ENCODE assay signal across 14 cellular contexts in genomic region chr11:61842421-61842820, GRCh38. TPM values are rescaled to one million over a fixed set of nuclear protein-coding genes. Genes with fewer than 3 reads are reported as not detected.
DNase-seq lines count a peak whose midpoint lies in the region; ATAC-seq and TF ChIP-seq lines count a peak whose summit lies in the region.
"Had no signal": no experiment of that assay in that cellular context is flagged by ENCODE, and none has a peak within 500 bp of the region (broad histone marks: within the 10 kb centered on the region; RNA-seq: fewer than 3 reads in every experiment).

No MANE protein-coding gene starts in this region.

- no peak overlapping the region for H3K23ac ChIP-seq in H9 (ENCODE audit: insufficient read length, low read depth, low read length)

- H3K4me1 Mint-ChIP-seq in H9: peaks cover 0 to 6% of the 10 kb centered on the region in 2 experiments; a peak in 3 of 4 replicates

- H3T11ph ChIP-seq in H9 (ENCODE audit: low read length): no peak overlapping the region

- H3K79me1 ChIP-seq in H9 (ENCODE audit: insufficient read depth, low read depth, low read length, poor library complexity, severe bottlenecking): peaks cover 2% of the 10 kb centered on the region

- H3K4me1 ChIP-seq in H9 (ENCODE audit: insufficient read depth, low read length): no peaks in the 10 kb centered on the region
- peaks cover 0 to 6% of the 10 kb centered on the region in 2 donors for H3K4me1 ChIP-seq in right atrium auricular region
- peaks cover 38% of the 10 kb centered on the region for H3K4me1 ChIP-seq in testis
- no peaks in the 10 kb centered on the region for H3K4me1 ChIP-seq in prostate gland (replicated peaks)

- ATAC-seq in HG02588 (IDR thresholded peaks at IDR 0.05; ENCODE audit: unreplicated experiment): no peak
- ATAC-seq: HCT116 had no signal

- H3K4me3 ChIP-seq in right atrium auricular region (no peak overlapping the region), testis (no peak overlapping the region), prostate gland (no peak overlapping the region)

- H3K36me3 Mint-ChIP-seq in H9 (ENCODE audit: insufficient read depth in 1 of 3, low read depth in 3 of 3): peaks cover 66 to 92% (median 90%) of the 10 kb centered on the region in 3 experiments

- no peaks in the 10 kb centered on the region for H3K23me2 ChIP-seq in H9 (ENCODE audit: insufficient read length, low read depth, low read length, poor library complexity, severe bottlenecking)

- H2BK5ac ChIP-seq in H9 (ENCODE audit: insufficient read length, low read length): no peak overlapping the region

- 0 out of 7 replicates have a peak overlapping the region, but pooled peaks of 1 of the 3 experiments have one; percentile 8 for H3K27ac Mint-ChIP-seq in H9

- no peak overlapping the region for H2BK20ac ChIP-seq in H9 (ENCODE audit: low read depth, low read length, poor library complexity, severe bottlenecking)

- no peak overlapping the region for H3K4ac ChIP-seq in H9 (ENCODE audit: low read depth, low read length)

- no peak overlapping the region for H3K14ac ChIP-seq in H9 (ENCODE audit: insufficient read depth, low read length)

- H2BK15ac ChIP-seq in H9 (ENCODE audit: low read depth, low read length): no peak overlapping the region

- H3K4me2 ChIP-seq in H9 (ENCODE audit: insufficient read depth, insufficient read length, low read length): no peak overlapping the region

- intact Hi-C loops in testis (cut with DNase I; ENCODE audit: low total_unique reads): no loop called here
- intact Hi-C loops in prostate gland (cut with DNase I): no loop called here

- H3K4me3 Mint-ChIP-seq in H9: no peak overlapping the region

- no peak overlapping the region for H2BK12ac ChIP-seq in H9 (ENCODE audit: insufficient read length, low read depth, low read length)

- H4K8ac ChIP-seq in H9 (replicated peaks; ENCODE audit: insufficient read length, low read depth, low read length): no peak overlapping the region

- no peak overlapping the region for H3K18ac ChIP-seq in H9 (ENCODE audit: insufficient read length, low read depth, low read length)

- H4K5ac ChIP-seq in H9 (ENCODE audit: insufficient read length, low read depth, low read length): peak overlapping the region; percentile 48

- H3K9me3 ChIP-seq in H9 (ENCODE audit: control insufficient read depth, low read depth, low read length): no peaks in the 10 kb centered on the region
- no peaks in the 10 kb centered on the region for H3K9me3 ChIP-seq in right atrium auricular region
- H3K9me3 ChIP-seq in testis: no peaks in the 10 kb centered on the region
- no peaks in the 10 kb centered on the region for H3K9me3 ChIP-seq in prostate gland

- peaks cover 3% of the 10 kb centered on the region for H4K20me1 ChIP-seq in H9 (ENCODE audit: control insufficient read depth, insufficient read depth, insufficient read length)

- H3K9ac ChIP-seq in H9 (ENCODE audit: extremely low read depth, insufficient read length, low read length): no peak overlapping the region

- no peak overlapping the region for H2BK120ac ChIP-seq in H9 (ENCODE audit: low read depth, low read length, poor library complexity, severe bottlenecking)

- H3K27me3 ChIP-seq in H9 (ENCODE audit: insufficient read depth, low read length) (no peaks in the 10 kb centered on the region), right atrium auricular region (no peaks in the 10 kb centered on the region), testis (no peaks in the 10 kb centered on the region), prostate gland (replicated peaks; ENCODE audit: insufficient read depth) (no peaks in the 10 kb centered on the region)

- H3K36me3 ChIP-seq in right atrium auricular region (no peaks in the 10 kb centered on the region), testis (ENCODE audit: low read depth, missing control alignments) (no peaks in the 10 kb centered on the region), prostate gland (peaks cover 0 to 2% of the 10 kb centered on the region in 2 donors)

- TF ChIP-seq CTCF in H9 (conservative IDR thresholded peaks at IDR 0.05) (no peak), right atrium auricular region (IDR thresholded peaks at IDR 0.05) (no peak), testis (IDR thresholded peaks at IDR 0.05) (no peak), prostate gland (IDR thresholded peaks at IDR 0.05) (no peak)

- no peaks in the 10 kb centered on the region for H3K9me3 Mint-ChIP-seq in H9

- WGBS in H9 (ENCODE audit: extremely low coverage, insufficient read length, low lambda C conversion rate): no CpG with 5 or more reads among the region's 8 CpGs
- 68 to 81% methylated on average over 3 to 8 of the region's 8 CpGs for WGBS in testis, 2 donors
- 96% methylated on average over 8 of the region's 8 CpGs for WGBS in prostate gland

- no peak overlapping the region for H3K27ac ChIP-seq in H9 (ENCODE audit: insufficient read length, low read depth, low read length)
- peak overlapping the region; percentile 20 for H3K27ac ChIP-seq in cingulate gyrus (ENCODE audit: low read depth, low read length)
- H3K27ac ChIP-seq in right atrium auricular region: peak overlapping the region; percentile 22 to 61
- H3K27ac ChIP-seq in testis: peak overlapping the region in 1 of 2 donors; percentile 61
- no peak overlapping the region for H3K27ac ChIP-seq in prostate gland
- H3K27ac ChIP-seq: C4-2B had no signal

- DNase-seq in H9 (no peak), right atrium auricular region (ENCODE audit: low spot score) (no peak), testis (peak; percentile 76), prostate gland (ENCODE audit: low spot score) (no peak), NCI-H1105 (lab: John Stamatoyannopoulos, UW) (no peak)
- DNase-seq: COR-L47, KG1, NCI-H1436, NCI-H2081, NCI-H774 had no signal

- no peaks in the 10 kb centered on the region; the same call in 1 of the 2 replicates for H3K79me2 ChIP-seq in H9 (ENCODE audit: insufficient read depth, low read length)

- H4K91ac ChIP-seq in H9 (ENCODE audit: insufficient read length, low read depth, low read length): no peak overlapping the region

- no peak overlapping the region for H2AFZ ChIP-seq in H9 (ENCODE audit: low read length)

- H2AK5ac ChIP-seq in H9 (ENCODE audit: insufficient read length, low read length): no peak overlapping the region

- H3K27me3 Mint-ChIP-seq in H9 (ENCODE audit: low read depth): no peaks in the 10 kb centered on the region

- TF ChIP-seq POLR2A in testis (IDR thresholded peaks at IDR 0.05): no peak
- no peak for TF ChIP-seq POLR2A in prostate gland (IDR thresholded peaks at IDR 0.05)

- no peak overlapping the region for H3K56ac ChIP-seq in H9 (ENCODE audit: insufficient read length, low read depth, low read length)

RNA-seq across cellular contexts. Expression of gene FADS2, which starts 14.3 kb away (rescaled TPM):
- total RNA-seq in H9 (2021) (316 and 322 TPM in 2 replicates), right atrium auricular region (10 to 100 TPM in 1 of 2 donors, 1 to 10 TPM in 1; 5.1 to 10.2 TPM), testis (100 to 1,000 TPM in 1 of 2 donors, 10 to 100 TPM in 1; 73.5 to 123 TPM), prostate gland (100 to 1,000 TPM in 1 of 2 donors, 10 to 100 TPM in 1; 67.5 to 213 TPM)
- polyA plus RNA-seq in testis (ENCODE audit: insufficient read depth, low read depth, low replicate concordance): 80.8 TPM

RNA-seq across cellular contexts. Expression of gene FADS1, which starts 25.6 kb away (rescaled TPM):
- total RNA-seq in H9 (2021) (125 and 126 TPM in 2 replicates), right atrium auricular region (10 to 100 TPM; 21.8 to 28.4 TPM), testis (10 to 100 TPM; 24.5 to 39.8 TPM), prostate gland (10 to 100 TPM; 15.0 to 38.7 TPM)
- polyA plus RNA-seq in testis (ENCODE audit: insufficient read depth, low read depth, low replicate concordance): 21.1 TPM

RNA-seq across cellular contexts. Expression of gene FADS3, which starts 48.9 kb away (rescaled TPM):
- 34.9 and 36.7 TPM in 2 replicates for total RNA-seq in H9 (2021)
- 10 to 100 TPM; 48.7 to 93.0 TPM for total RNA-seq in right atrium auricular region
- total RNA-seq in testis: 10 to 100 TPM; 50.6 to 88.5 TPM
- polyA plus RNA-seq in testis (ENCODE audit: insufficient read depth, low read depth, low replicate concordance): 20.5 TPM
- 10 to 100 TPM; 18.5 to 74.9 TPM for total RNA-seq in prostate gland

RNA-seq across cellular contexts. Expression of gene FEN1, which starts 49.7 kb away (rescaled TPM):
- total RNA-seq in H9 (2021) (114 and 115 TPM in 2 replicates), right atrium auricular region (1 to 10 TPM; 3.7 to 4.0 TPM), testis (10 to 100 TPM; 22.7 to 31.5 TPM), prostate gland (10 to 100 TPM; 12.8 to 18.4 TPM)
- polyA plus RNA-seq in testis (ENCODE audit: insufficient read depth, low read depth, low replicate concordance): 27.3 TPM

RNA-seq across cellular contexts. Expression of gene TMEM258, which starts 50.0 kb away (rescaled TPM):
- total RNA-seq in H9 (2021): 199 and 201 TPM in 2 replicates
- total RNA-seq in right atrium auricular region: 10 to 100 TPM; 43.4 to 54.7 TPM
- 10 to 100 TPM; 46.7 to 55.6 TPM for total RNA-seq in testis
- 162 TPM for polyA plus RNA-seq in testis (ENCODE audit: insufficient read depth, low read depth, low replicate concordance)
- 10 to 100 TPM; 34.8 to 82.9 TPM for total RNA-seq in prostate gland

Comparison
In these comparisons a context has a peak if more than half of its experiments do, and no peak if none do; other contexts are left out.
1. H3K27ac ChIP-seq: peak in cingulate gyrus (single experiment) and right atrium auricular region (2 of 2); none in H9 (single experiment) and prostate gland (0 of 2).
2. RNA of gene FADS2, which starts 14.3 kb away (total RNA-seq): 316 to 322 TPM in H9, 67.5 to 213 TPM in prostate gland and 73.5 to 123 TPM in testis; 5.1 to 10.2 TPM in right atrium auricular region; every median in the first group is over 4 times any median in the second.